In the genomic region with DNA sequence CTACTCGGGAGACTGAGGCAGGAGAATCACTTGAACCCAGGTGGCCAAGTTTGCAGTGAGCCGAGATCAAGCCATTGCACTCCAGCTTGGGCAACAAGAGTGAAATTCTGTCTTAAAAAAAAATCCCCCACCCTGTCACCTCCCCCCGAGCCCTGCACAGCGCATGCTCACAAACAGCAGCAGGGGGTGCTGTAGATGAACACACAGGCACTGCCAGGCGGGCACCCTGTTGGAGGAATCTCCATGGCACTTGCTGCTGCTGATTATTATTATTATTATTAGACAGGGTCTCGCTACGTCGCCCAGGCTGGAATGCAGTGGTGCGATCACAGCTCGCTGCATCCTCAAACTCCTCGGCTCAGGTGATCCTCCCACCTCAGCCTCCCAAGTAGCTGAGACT, we compare ENCODE assay signal across 14 cellular contexts. TPM values are rescaled to one million over a fixed set of nuclear protein-coding genes. Genes with fewer than 3 reads are reported as not detected.
DNase-seq lines count a peak whose midpoint lies in the region; ATAC-seq, FAIRE-seq and TF ChIP-seq lines count a peak whose summit lies in the region.
"Had no signal": no experiment of that assay in that cellular context is flagged by ENCODE, and none has a peak within 500 bp of the region (broad histone marks: within the 10 kb centered on the region; RNA-seq: fewer than 3 reads in every experiment).

No MANE protein-coding gene starts in this region.

- H3K27ac ChIP-seq in HCT116 (ENCODE audit: low read depth, low read length) = no peak overlapping the region
- no peak overlapping the region for H3K27ac ChIP-seq in SJCRH30
- H3K27ac ChIP-seq in kidney (ENCODE audit: low read depth in 2 of 2, low read length in 2 of 2) = no peak overlapping the region

- H3K4me1 ChIP-seq in HCT116 (ENCODE audit: control insufficient read depth in 1 of 2, insufficient read depth in 2 of 2, low read length in 2 of 2) (peaks cover 0 to 2% of the 10 kb centered on the region in 2 experiments; a peak in 2 of 4 replicates), SJCRH30 (peaks cover 15% of the 10 kb centered on the region), kidney (ENCODE audit: control insufficient read depth in 1 of 2, insufficient read depth in 1 of 2, low read depth in 1 of 2, low read length in 2 of 2) (no peaks in the 10 kb centered on the region)
- H3K4me1 ChIP-seq: HAP-1 had no signal

- no peaks in the 10 kb centered on the region for H3K4me1 Mint-ChIP-seq in stimulated activated effector memory CD8-positive, alpha-beta T cell treated with anti-CD3 and anti-CD28 coated beads, Interleukin-12 subunit alpha, Interleukin-12 subunit beta, amount 100 ng/mL, for 72 hours

- TF ChIP-seq POLR2A in HCT116 (IDR thresholded peaks at IDR 0.05; ENCODE audit: borderline replicate concordance, extremely low read depth, insufficient read depth, insufficient read length) = no peak

- peak; percentile 56 for TF ChIP-seq RAD21 in HCT116 (IDR thresholded peaks at IDR 0.05; ENCODE audit: low read depth)

- no peaks in the 10 kb centered on the region for H3K36me3 ChIP-seq in HCT116 (ENCODE audit: control insufficient read depth in 1 of 2, insufficient read depth in 2 of 2, low read length in 2 of 2)
- H3K36me3 ChIP-seq in SJCRH30 = no peaks in the 10 kb centered on the region
- no peaks in the 10 kb centered on the region for H3K36me3 ChIP-seq in kidney (ENCODE audit: control insufficient read depth in 1 of 2, insufficient read depth in 2 of 2, low read length in 2 of 2)
- H3K36me3 ChIP-seq: HAP-1 had no signal

- no peaks in the 10 kb centered on the region for H3K36me3 Mint-ChIP-seq in stimulated activated effector memory CD8-positive, alpha-beta T cell treated with anti-CD3 and anti-CD28 coated beads, Interleukin-12 subunit alpha, Interleukin-12 subunit beta, amount 100 ng/mL, for 72 hours

- DNase-seq in DMS53 (lab: John Stamatoyannopoulos, UW) (peak; percentile 53), DMS53 treated with DMSO at 0.1 percent for 48 hours (lab: John Stamatoyannopoulos, UW; ENCODE audit: unreplicated experiment) (no peak), HCT116 (ENCODE audit: low read depth, low spot score) (peak; percentile 19), SJCRH30 (peak; percentile 36 to 55), kidney (peak; percentile 25), NCI-H2081 (lab: John Stamatoyannopoulos, UW) (no peak)
- no peak for DNase-seq in stimulated activated effector memory CD8-positive, alpha-beta T cell treated with anti-CD3 and anti-CD28 coated beads, Interleukin-12 subunit alpha, Interleukin-12 subunit beta, amount 100 ng/mL, for 72 hours (ENCODE audit: low spot score in 2 of 2)
- DNase-seq: activated naive CD4-positive, alpha-beta T cell; NCI-H345; trophoblast cell had no signal

- H3K9me3 ChIP-seq in HCT116 (ENCODE audit: control insufficient read depth in 1 of 2, insufficient read depth in 1 of 2, low read depth in 1 of 2, low read length in 2 of 2) (no peaks in the 10 kb centered on the region), SJCRH30 (replicated peaks) (no peaks in the 10 kb centered on the region), kidney (ENCODE audit: control insufficient read depth in 1 of 2, low read length in 2 of 2) (no peaks in the 10 kb centered on the region)
- H3K9me3 ChIP-seq: HAP-1 had no signal

- RAD21 ChIA-PET in HCT116 (lab: Charles Lee; ENCODE audit: low non-redundant PET in 1 of 2, low total read pairs in 2 of 2, uncharacterized antibody in 2 of 2, unreplicated experiment in 2 of 2) = no interaction called here

- no peaks in the 10 kb centered on the region for H3K9me3 Mint-ChIP-seq in stimulated activated effector memory CD8-positive, alpha-beta T cell treated with anti-CD3 and anti-CD28 coated beads, Interleukin-12 subunit alpha, Interleukin-12 subunit beta, amount 100 ng/mL, for 72 hours

- no peaks in the 10 kb centered on the region for H3K9me2 ChIP-seq in HCT116 (ENCODE audit: insufficient read depth)

- H3K27me3 ChIP-seq in HCT116 (ENCODE audit: insufficient read depth, low read length) (peaks cover 21% of the 10 kb centered on the region; the same call in 1 of the 2 replicates), SJCRH30 (0 out of 2 replicates have a peak, but pooled peaks cover 6% of the 10 kb centered on the region)

- H3K4me3 Mint-ChIP-seq in stimulated activated effector memory CD8-positive, alpha-beta T cell treated with anti-CD3 and anti-CD28 coated beads, Interleukin-12 subunit alpha, Interleukin-12 subunit beta, amount 100 ng/mL, for 72 hours = no peak overlapping the region

- BruUV-seq in HCT116 (replicated peaks; lab: Mats Ljungman, UMichigan) = no TSS peak

- H3K9ac ChIP-seq in HCT116 (ENCODE audit: low read length) (no peak overlapping the region), kidney (ENCODE audit: low read length in 2 of 2) (no peak overlapping the region)

- H3K4me3 ChIP-seq in HCT116 (replicated peaks in 1 of 2; ENCODE audit: low read depth in 1 of 2, low read length in 2 of 2) (no peak overlapping the region), SJCRH30 (no peak overlapping the region), kidney (ENCODE audit: low read length in 2 of 2) (no peak overlapping the region)
- H3K4me3 ChIP-seq: HAP-1 had no signal

- no peak overlapping the region for H3K27ac Mint-ChIP-seq in stimulated activated effector memory CD8-positive, alpha-beta T cell treated with anti-CD3 and anti-CD28 coated beads, Interleukin-12 subunit alpha, Interleukin-12 subunit beta, amount 100 ng/mL, for 72 hours

- H2AFZ ChIP-seq in HCT116 (ENCODE audit: low read depth, low read length, poor library complexity, severe bottlenecking) = no peak overlapping the region

- POLR2A ChIA-PET in HCT116 (lab: Charles Lee) = no interaction called here

- intact Hi-C loops in HCT116 (cut with micrococcal nuclease) = no loop called here
- intact Hi-C loops in kidney (cut with DNase I) = no loop called here

- H3K4me2 ChIP-seq in HCT116 (ENCODE audit: low read length) = no peak overlapping the region

- H3K79me2 ChIP-seq in HCT116 (ENCODE audit: insufficient read depth, low read length) = no peaks in the 10 kb centered on the region

- TF ChIP-seq CTCF in HCT116 (IDR thresholded peaks at IDR 0.05 in 2 of 3, conservative IDR thresholded peaks at IDR 0.05 in 1 of 3; ENCODE audit: borderline replicate concordance in 1 of 3, insufficient read depth in 1 of 3, low read depth in 2 of 3, low read length in 2 of 3) (peak; percentile 48 to 58 (median 51); a peak in 5 of 6 replicates), kidney (IDR thresholded peaks at IDR 0.05; ENCODE audit: borderline replicate concordance, extremely low read depth, insufficient read depth) (no peak)

- H4K20me1 ChIP-seq in HCT116 (ENCODE audit: insufficient read depth) = no peaks in the 10 kb centered on the region

- FAIRE-seq in kidney (lab: Jason Lieb, UNC) = no peak
- FAIRE-seq: A204.1, TTC549 had no signal

- CTCF ChIA-PET in HCT116 (lab: Charles Lee) = interaction anchor here (1.0 kb wide), 1 partner anchor 10 kb away, joined by 3 read pairs; no protein-coding TSS in a partner anchor

- peak; percentile 95 for ATAC-seq in HCT116
- no peak for ATAC-seq in HG03280 (IDR thresholded peaks at IDR 0.05; ENCODE audit: unreplicated experiment)
- ATAC-seq in stimulated activated effector memory CD8-positive, alpha-beta T cell treated with anti-CD3 and anti-CD28 coated beads, Interleukin-12 subunit alpha, Interleukin-12 subunit beta, amount 100 ng/mL, for 72 hours = no peak

TF ChIP-seq in HCT116, 20 proteins besides CTCF, POLR2A, EP300 and RAD21:
- TF ChIP-seq ZNF274 (IDR thresholded peaks at IDR 0.05; ENCODE audit: low read depth, low read length) = no peak
- no peak for TF ChIP-seq POLR2AphosphoS5 (IDR thresholded peaks at IDR 0.05; ENCODE audit: low read depth, low read length)
- no peak for TF ChIP-seq CEBPB (IDR thresholded peaks at IDR 0.05; ENCODE audit: low read depth)
- TF ChIP-seq, protein P1, sequence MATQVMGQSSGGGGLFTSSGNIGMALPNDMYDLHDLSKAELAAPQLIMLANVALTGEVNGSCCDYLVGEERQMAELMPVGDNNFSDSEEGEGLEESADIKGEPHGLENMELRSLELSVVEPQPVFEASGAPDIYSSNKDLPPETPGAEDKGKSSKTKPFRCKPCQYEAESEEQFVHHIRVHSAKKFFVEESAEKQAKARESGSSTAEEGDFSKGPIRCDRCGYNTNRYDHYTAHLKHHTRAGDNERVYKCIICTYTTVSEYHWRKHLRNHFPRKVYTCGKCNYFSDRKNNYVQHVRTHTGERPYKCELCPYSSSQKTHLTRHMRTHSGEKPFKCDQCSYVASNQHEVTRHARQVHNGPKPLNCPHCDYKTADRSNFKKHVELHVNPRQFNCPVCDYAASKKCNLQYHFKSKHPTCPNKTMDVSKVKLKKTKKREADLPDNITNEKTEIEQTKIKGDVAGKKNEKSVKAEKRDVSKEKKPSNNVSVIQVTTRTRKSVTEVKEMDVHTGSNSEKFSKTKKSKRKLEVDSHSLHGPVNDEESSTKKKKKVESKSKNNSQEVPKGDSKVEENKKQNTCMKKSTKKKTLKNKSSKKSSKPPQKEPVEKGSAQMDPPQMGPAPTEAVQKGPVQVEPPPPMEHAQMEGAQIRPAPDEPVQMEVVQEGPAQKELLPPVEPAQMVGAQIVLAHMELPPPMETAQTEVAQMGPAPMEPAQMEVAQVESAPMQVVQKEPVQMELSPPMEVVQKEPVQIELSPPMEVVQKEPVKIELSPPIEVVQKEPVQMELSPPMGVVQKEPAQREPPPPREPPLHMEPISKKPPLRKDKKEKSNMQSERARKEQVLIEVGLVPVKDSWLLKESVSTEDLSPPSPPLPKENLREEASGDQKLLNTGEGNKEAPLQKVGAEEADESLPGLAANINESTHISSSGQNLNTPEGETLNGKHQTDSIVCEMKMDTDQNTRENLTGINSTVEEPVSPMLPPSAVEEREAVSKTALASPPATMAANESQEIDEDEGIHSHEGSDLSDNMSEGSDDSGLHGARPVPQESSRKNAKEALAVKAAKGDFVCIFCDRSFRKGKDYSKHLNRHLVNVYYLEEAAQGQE (IDR thresholded peaks at IDR 0.05; ENCODE audit: low read depth) = no peak
- no peak for TF ChIP-seq JUND (IDR thresholded peaks at IDR 0.05)
- no peak for TF ChIP-seq EGR1 (IDR thresholded peaks at IDR 0.05; ENCODE audit: low read depth)
- no peak for TF ChIP-seq CBX3 (IDR thresholded peaks at IDR 0.05; ENCODE audit: low read depth)
- TF ChIP-seq SRF (IDR thresholded peaks at IDR 0.05; ENCODE audit: low read depth) = no peak
- TF ChIP-seq SIN3A (IDR thresholded peaks at IDR 0.05; ENCODE audit: low read depth) = no peak
- TF ChIP-seq YY1 (IDR thresholded peaks at IDR 0.05; ENCODE audit: extremely low read depth, insufficient replicate concordance, low read depth, low read length) = no peak

RNA-seq across cellular contexts. Expression of a gene that starts 24.6 kb away (rescaled TPM):
- total RNA-seq in HCT116 (2021; ENCODE audit: unreplicated experiment) = 12.8 TPM
- 15.0 and 15.5 TPM in 2 replicates for polyA plus RNA-seq in HCT116 (2012)
- total RNA-seq in SJCRH30 (2014; rRNA removed; shearing (Covaris generic)) = 16.0 and 18.2 TPM in 2 replicates
- total RNA-seq in kidney = 4.7 TPM
- 5.5 TPM for polyA plus RNA-seq in kidney (ENCODE audit: insufficient read depth, low read depth, low replicate concordance)

Comparison
In these comparisons a context has a peak if more than half of its experiments do, and no peak if none do; other contexts are left out.
1. DNase-seq: peak in DMS53 (single experiment), HCT116 (single experiment), SJCRH30 (2 of 2) and kidney (single experiment); none in DMS53 treated with DMSO at 0.1 percent for 48 hours (single experiment), NCI-H2081 (0 of 2) and stimulated activated effector memory CD8-positive, alpha-beta T cell treated with anti-CD3 and anti-CD28 coated beads, Interleukin-12 subunit alpha, Interleukin-12 subunit beta, amount 100 ng/mL, for 72 hours (0 of 2).